In genomic region chr10:132875435-132875834, GRCh38 we compare ENCODE assay signal across 27 cellular contexts.
"Had no signal": no experiment of that assay in that cellular context is flagged by ENCODE, and none has a peak within 500 bp of the region (broad histone marks: within the 10 kb centered on the region; RNA-seq: fewer than 3 reads in every experiment).

No MANE protein-coding gene starts in this region.

- H3K27ac ChIP-seq: ascending aorta, cardiac muscle cell, right atrium auricular region, testis, transverse colon, uterus had no signal

- H3K27ac Mint-ChIP-seq: activated CD4-positive, alpha-beta T cell treated with anti-CD3 and anti-CD28 coated beads for 36 hours; activated naive CD8-positive, alpha-beta T cell; activated T-cell treated with anti-CD3 and anti-CD28 coated beads, Interleukin-2, amount 50 U/mL, for 24 hours; effector memory CD8-positive, alpha-beta T cell; mesothelial cell of epicardium; naive B cell had no signal

- H3K4me3 Mint-ChIP-seq: activated CD4-positive, alpha-beta T cell treated with anti-CD3 and anti-CD28 coated beads for 36 hours; activated naive CD8-positive, alpha-beta T cell; activated T-cell treated with anti-CD3 and anti-CD28 coated beads, Interleukin-2, amount 50 U/mL, for 24 hours; brain; effector memory CD8-positive, alpha-beta T cell; mesothelial cell of epicardium; naive B cell had no signal

- H3K9me3 Mint-ChIP-seq: activated T-cell treated with anti-CD3 and anti-CD28 coated beads, Interleukin-2, amount 50 U/mL, for 24 hours; effector memory CD8-positive, alpha-beta T cell had no signal

- H3K9me3 ChIP-seq: ascending aorta, testis, transverse colon, uterus had no signal

- H3K4me1 ChIP-seq: ascending aorta, right atrium auricular region, testis had no signal

- ATAC-seq: activated CD4-positive, alpha-beta T cell treated with anti-CD3 and anti-CD28 coated beads for 36 hours; effector memory CD8-positive, alpha-beta T cell; esophagus mucosa; left colon; stimulated activated naive CD8-positive, alpha-beta T cell treated with anti-CD3 and anti-CD28 coated beads, Interleukin-15, Interleukin-2, amounts not matched to agents 100 U/mL and 50 U/mL, for 24 hours had no signal

- FAIRE-seq: endothelial cell of umbilical vein, keratinocyte had no signal

- H3K36me3 Mint-ChIP-seq: activated naive CD8-positive, alpha-beta T cell; mesothelial cell of epicardium; naive B cell had no signal

- H3K27me3 ChIP-seq: ascending aorta, cardiac muscle cell, right atrium auricular region, testis had no signal

- H3K36me3 ChIP-seq: ascending aorta, cardiac muscle cell, right atrium auricular region, transverse colon, uterus had no signal

- DNase-seq: activated CD4-positive, alpha-beta T cell treated with anti-CD3 and anti-CD28 coated beads for 36 hours; activated CD4-positive, alpha-beta T cell treated with anti-CD3 and anti-CD28 coated beads, Interleukin-2, amount 50 U/mL, for 4 hours; activated CD4-positive, CD25-positive, alpha-beta regulatory T cell; cerebellar nuclear complex; cortex of kidney; effector memory CD8-positive, alpha-beta T cell; foreskin fibroblast; hippocampal formation; mammary epithelial cell; naive B cell; nucleus accumbens; stimulated activated CD4-positive, alpha-beta T cell treated with anti-CD3 and anti-CD28 coated beads, Interleukin-2, amount 100 ng/mL, for 48 hours; stimulated activated naive CD8-positive, alpha-beta T cell treated with anti-CD3 and anti-CD28 coated beads, Interleukin-15, Interleukin-2, amounts not matched to agents 100 U/mL and 50 U/mL, for 24 hours; testis; transverse colon had no signal

- H3K4me3 ChIP-seq: ascending aorta, cardiac muscle cell, right atrium auricular region, testis, transverse colon, uterus had no signal

- H3K4me1 Mint-ChIP-seq: activated CD4-positive, alpha-beta T cell treated with anti-CD3 and anti-CD28 coated beads for 36 hours; naive B cell had no signal
